Comparison of ENCODE assay signal across 7 cellular contexts in genomic region chr2:240143801-240144648, GRCh38. TPM values are rescaled to one million over a fixed set of nuclear protein-coding genes. Genes with fewer than 3 reads are reported as not detected.
DNase-seq lines count a peak whose midpoint lies in the region; ATAC-seq and TF ChIP-seq lines count a peak whose summit lies in the region.

No MANE protein-coding gene starts in this region.

- H2AK5ac ChIP-seq in neuronal stem cell (ENCODE audit: low read depth, low read length), result peak overlapping the region; percentile 91

- no peak overlapping the region for H3K4me3 Mint-ChIP-seq in activated T-helper 1 cell treated with anti-CD3 and anti-CD28 coated beads, Interleukin-12 subunit alpha, Interleukin-12 subunit beta, Interleukin-2, Interleukin-4 antibody, amounts not matched to agents 30 ng/mL and 10 ng/mL and 1 ng/mL, durations not matched to agents 14 hours and 24 hours and 36 hours

- H2BK15ac ChIP-seq in neuronal stem cell (ENCODE audit: low read length), result peak overlapping the region; percentile 60

- peak overlapping the region; percentile 90 for H2AFZ ChIP-seq in neuronal stem cell (ENCODE audit: low read length)

- peak overlapping the region; percentile 72 for H3K18ac ChIP-seq in neuronal stem cell (ENCODE audit: low read length)

- H4K8ac ChIP-seq in neuronal stem cell (ENCODE audit: low read depth, low read length), result no peak overlapping the region

- TF ChIP-seq CTCF in GM12865 (IDR thresholded peaks at IDR 0.05; ENCODE audit: insufficient read depth, low read depth, low read length, missing control alignments), result peak; percentile 91
- peak; percentile 86 for TF ChIP-seq CTCF in fibroblast of pulmonary artery (IDR thresholded peaks at IDR 0.05; ENCODE audit: low read length, missing control alignments)

- H3K4me1 Mint-ChIP-seq in activated T-helper 1 cell treated with anti-CD3 and anti-CD28 coated beads, Interleukin-12 subunit alpha, Interleukin-12 subunit beta, Interleukin-2, Interleukin-4 antibody, amounts not matched to agents 30 ng/mL and 10 ng/mL and 1 ng/mL, durations not matched to agents 14 hours and 24 hours and 36 hours (ENCODE audit: low read depth), result no peaks in the 10 kb centered on the region

- H3K27me3 ChIP-seq in neuronal stem cell (ENCODE audit: control insufficient read depth in 3 of 3, insufficient read depth in 3 of 3, low read depth in 1 of 3, low read length in 3 of 3), result peaks cover 0 to 22% (median 3%) of the 10 kb centered on the region in 3 experiments

- H3K27ac Mint-ChIP-seq in activated T-helper 1 cell treated with anti-CD3 and anti-CD28 coated beads, Interleukin-12 subunit alpha, Interleukin-12 subunit beta, Interleukin-2, Interleukin-4 antibody, amounts not matched to agents 30 ng/mL and 10 ng/mL and 1 ng/mL, durations not matched to agents 14 hours and 24 hours and 36 hours, result no peak overlapping the region

- DNase-seq in GM12865 (ENCODE audit: low read depth) (peak; percentile 58), RKO (ENCODE audit: low spot score) (peak; percentile 54), fibroblast of pulmonary artery (ENCODE audit: low read depth) (peak; percentile 58), neuronal stem cell (ENCODE audit: low spot score) (peak; percentile 69), substantia nigra (lab: John Stamatoyannopoulos, UW) (peak in 45 of 49 donors; percentile 27 to 86 (median 65))
- DNase-seq in activated T-helper 1 cell treated with anti-CD3 and anti-CD28 coated beads, Interleukin-12 subunit alpha, Interleukin-12 subunit beta, Interleukin-2, Interleukin-4 antibody, amounts not matched to agents 30 ng/mL and 10 ng/mL and 1 ng/mL, durations not matched to agents 14 hours and 24 hours and 36 hours (ENCODE audit: low spot score), result peak; percentile 68

- peaks cover 0 to 3% of the 10 kb centered on the region in 2 donors for H3K36me3 ChIP-seq in neuronal stem cell (replicated peaks in 1 of 2; ENCODE audit: control insufficient read depth in 2 of 2, insufficient read depth in 2 of 2, low read length in 2 of 2)

- H3K27me3 Mint-ChIP-seq in activated T-helper 1 cell treated with anti-CD3 and anti-CD28 coated beads, Interleukin-12 subunit alpha, Interleukin-12 subunit beta, Interleukin-2, Interleukin-4 antibody, amounts not matched to agents 30 ng/mL and 10 ng/mL and 1 ng/mL, durations not matched to agents 14 hours and 24 hours and 36 hours (ENCODE audit: insufficient read depth), result peaks cover 9% of the 10 kb centered on the region

- H3K9me3 Mint-ChIP-seq in activated T-helper 1 cell treated with anti-CD3 and anti-CD28 coated beads, Interleukin-12 subunit alpha, Interleukin-12 subunit beta, Interleukin-2, Interleukin-4 antibody, amounts not matched to agents 30 ng/mL and 10 ng/mL and 1 ng/mL, durations not matched to agents 14 hours and 24 hours and 36 hours, result peaks cover 9% of the 10 kb centered on the region

- no peaks in the 10 kb centered on the region for H3K36me3 Mint-ChIP-seq in activated T-helper 1 cell treated with anti-CD3 and anti-CD28 coated beads, Interleukin-12 subunit alpha, Interleukin-12 subunit beta, Interleukin-2, Interleukin-4 antibody, amounts not matched to agents 30 ng/mL and 10 ng/mL and 1 ng/mL, durations not matched to agents 14 hours and 24 hours and 36 hours (ENCODE audit: low read depth)

- H2BK12ac ChIP-seq in neuronal stem cell (ENCODE audit: low read length), result peak overlapping the region; percentile 65

- no peak overlapping the region for H3K4me2 ChIP-seq in neuronal stem cell (ENCODE audit: insufficient read depth, low read length, poor library complexity, severe bottlenecking)

- peak overlapping the region; percentile 24 for H3K4ac ChIP-seq in neuronal stem cell (ENCODE audit: low read length)

- H3K9ac ChIP-seq in neuronal stem cell (ENCODE audit: low read depth, low read length, poor library complexity), result no peak overlapping the region

- peaks cover 12 to 13% of the 10 kb centered on the region in 2 donors for H3K4me1 ChIP-seq in neuronal stem cell (ENCODE audit: control insufficient read depth in 2 of 2, insufficient read depth in 1 of 2, low read depth in 1 of 2, low read length in 2 of 2)

- intact Hi-C loops in activated T-helper 1 cell treated with anti-CD3 and anti-CD28 coated beads, Interleukin-12 subunit alpha, Interleukin-12 subunit beta, Interleukin-2, Interleukin-4 antibody, amounts not matched to agents 30 ng/mL and 10 ng/mL and 1 ng/mL, durations not matched to agents 14 hours and 24 hours and 36 hours (cut with micrococcal nuclease), result loop anchor here (1.0 kb wide), 2 partner anchors 83 to 1109 kb away; no protein-coding TSS in a partner anchor

- peak; percentile 77 for ATAC-seq in HG03571 (IDR thresholded peaks at IDR 0.05; ENCODE audit: unreplicated experiment)

- peaks cover 2% of the 10 kb centered on the region for H3K79me1 ChIP-seq in neuronal stem cell (ENCODE audit: low read depth, low read length)

- H3K27ac ChIP-seq in neuronal stem cell (replicated peaks; ENCODE audit: low read length), result no peak overlapping the region
- no peak overlapping the region for H3K27ac ChIP-seq in substantia nigra (ENCODE audit: low read depth, low read length, poor library complexity, severe bottlenecking)

- no peaks in the 10 kb centered on the region for H3K9me3 ChIP-seq in neuronal stem cell (replicated peaks in 1 of 2; ENCODE audit: control insufficient read depth in 2 of 2, insufficient read depth in 1 of 2, low read depth in 1 of 2, low read length in 2 of 2)

- WGBS in neuronal stem cell (ENCODE audit: extremely low coverage in 2 of 2, insufficient read length in 2 of 2, insufficient replicate concordance in 1 of 2), 2 donors, result no CpG with 5 or more reads among the region's 36 CpGs

- H4K91ac ChIP-seq in neuronal stem cell (ENCODE audit: low read depth, low read length, poor library complexity), result no peak overlapping the region

- H3K23ac ChIP-seq in neuronal stem cell (ENCODE audit: low read depth, low read length, poor library complexity), result peak overlapping the region; percentile 76

- no peak overlapping the region for H3K14ac ChIP-seq in neuronal stem cell (ENCODE audit: low read length)

- H2BK120ac ChIP-seq in neuronal stem cell (ENCODE audit: low read depth, low read length), result no peak overlapping the region

- no peak overlapping the region for H2BK5ac ChIP-seq in neuronal stem cell (ENCODE audit: low read length)

- no peak overlapping the region for H3K4me3 ChIP-seq in GM12865 (ENCODE audit: low read depth, low read length)
- H3K4me3 ChIP-seq in fibroblast of pulmonary artery (replicated peaks; ENCODE audit: low read depth, low read length), result no peak overlapping the region
- H3K4me3 ChIP-seq in neuronal stem cell (ENCODE audit: low read length in 2 of 2), result no peak overlapping the region

RNA-seq across cellular contexts. Expression of gene OTOS, which starts 3.6 kb away (rescaled TPM):
- not detected in 2 replicates for total RNA-seq in activated T-helper 1 cell treated with anti-CD3 and anti-CD28 coated beads, Interleukin-12 subunit alpha, Interleukin-12 subunit beta, Interleukin-2, Interleukin-4 antibody, amounts not matched to agents 30 ng/mL and 10 ng/mL and 1 ng/mL, durations not matched to agents 14 hours and 24 hours and 36 hours
- 0.08 TPM for polyA plus RNA-seq in neuronal stem cell (2013, experiment 1 of 2)
- not detected for polyA plus RNA-seq in neuronal stem cell (2013, experiment 2 of 2)

RNA-seq across cellular contexts. Expression of gene COPS9, which starts 7.9 kb away (rescaled TPM):
- 127 and 132 TPM in 2 replicates for total RNA-seq in activated T-helper 1 cell treated with anti-CD3 and anti-CD28 coated beads, Interleukin-12 subunit alpha, Interleukin-12 subunit beta, Interleukin-2, Interleukin-4 antibody, amounts not matched to agents 30 ng/mL and 10 ng/mL and 1 ng/mL, durations not matched to agents 14 hours and 24 hours and 36 hours
- polyA plus RNA-seq in neuronal stem cell (2013, experiment 1 of 2), result 234 TPM
- 225 TPM for polyA plus RNA-seq in neuronal stem cell (2013, experiment 2 of 2)
